Comparison of ENCODE assay signal across 13 cellular contexts in the genomic region with DNA sequence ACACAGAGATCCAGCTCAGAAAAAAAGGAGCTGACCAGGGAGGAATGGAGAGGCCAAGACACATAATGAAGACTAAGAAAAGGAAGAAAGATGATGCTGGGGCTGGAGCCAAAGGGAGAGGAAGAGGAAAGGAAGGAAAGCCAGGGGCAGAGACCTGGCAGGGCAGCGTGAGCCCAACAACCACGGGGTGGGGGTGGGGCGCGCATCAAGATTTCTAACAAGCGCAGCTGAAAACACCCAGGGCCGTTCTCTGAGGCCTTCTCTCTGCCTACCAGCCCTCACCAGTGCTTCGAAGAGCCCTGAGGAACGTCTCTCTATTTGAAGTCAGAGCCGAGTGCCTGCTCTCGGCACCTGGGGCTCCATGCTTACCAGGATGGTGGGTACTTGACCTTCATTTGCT. TPM values are rescaled to one million over a fixed set of nuclear protein-coding genes. Genes with fewer than 3 reads are reported as not detected.
A peak's percentile ranks its signal among the peaks of the same experiment; 100 is the strongest.
DNase-seq lines count a peak whose midpoint lies in the region; ATAC-seq lines count a peak whose summit lies in the region.
"Had no signal": no experiment of that assay in that cellular context is flagged by ENCODE, and none has a peak within 500 bp of the region (broad histone marks: within the 10 kb centered on the region; RNA-seq: fewer than 3 reads in every experiment).

No MANE protein-coding gene starts in this region.

- no peak overlapping the region for H3K4me3 Mint-ChIP-seq in activated T-helper 17 cell treated with anti-CD3 and anti-CD28 coated beads, Interleukin-2, amount 50 U/mL, for 72 hours
- H3K4me3 Mint-ChIP-seq in naive B cell, result peak overlapping the region in 5 of 8 donors; percentile 18 to 82 (median 48)

- H3K9me3 Mint-ChIP-seq in activated naive CD4-positive, alpha-beta T cell treated with anti-CD3 and anti-CD28 coated beads, Interleukin-2, amount 50 U/mL, for 72 hours, result no peaks in the 10 kb centered on the region
- no peaks in the 10 kb centered on the region for H3K9me3 Mint-ChIP-seq in activated T-helper 17 cell treated with anti-CD3 and anti-CD28 coated beads, Interleukin-2, amount 50 U/mL, for 72 hours
- H3K9me3 Mint-ChIP-seq in naive B cell, result no peaks in the 10 kb centered on the region

- H3K27me3 Mint-ChIP-seq in activated T-helper 17 cell treated with anti-CD3 and anti-CD28 coated beads, Interleukin-2, amount 50 U/mL, for 72 hours, result no peaks in the 10 kb centered on the region
- peaks cover 4 to 10% (median 4%) of the 10 kb centered on the region in 3 donors for H3K27me3 Mint-ChIP-seq in naive B cell

- H3K36me3 Mint-ChIP-seq in activated naive CD4-positive, alpha-beta T cell treated with anti-CD3 and anti-CD28 coated beads, Interleukin-2, amount 50 U/mL, for 72 hours, result no peaks in the 10 kb centered on the region
- no peaks in the 10 kb centered on the region for H3K36me3 Mint-ChIP-seq in activated T-helper 17 cell treated with anti-CD3 and anti-CD28 coated beads, Interleukin-2, amount 50 U/mL, for 72 hours (ENCODE audit: low read depth)
- H3K36me3 Mint-ChIP-seq in naive B cell, result peaks cover under 1 to 4% of the 10 kb centered on the region in 2 donors

- no peak for DNase-seq in activated naive CD4-positive, alpha-beta T cell treated with anti-CD3 and anti-CD28 coated beads, Interleukin-2, amount 50 U/mL, for 72 hours (ENCODE audit: low spot score in 2 of 2)
- DNase-seq in activated naive CD4-positive, alpha-beta T cell treated with anti-CD3 and anti-CD28 coated beads, Interleukin-2, amount 50 U/mL, for 16 hours, result no peak
- DNase-seq in naive B cell (no peak), NCI-H2029 treated with DMSO at 0.1 percent for 48 hours (lab: John Stamatoyannopoulos, UW) (no peak), NCI-H2171 (lab: John Stamatoyannopoulos, UW) (no peak)
- DNase-seq: CD4-positive, alpha-beta memory T cell; DMS79 treated with DMSO at 0.1 percent for 48 hours; NCI-H1436 treated with DMSO at 0.1 percent for 48 hours; NCI-H2107; NCI-H774; Peyer's patch had no signal

- H3K27ac Mint-ChIP-seq in activated naive CD4-positive, alpha-beta T cell treated with anti-CD3 and anti-CD28 coated beads, Interleukin-2, amount 50 U/mL, for 72 hours, result peak overlapping the region; percentile 58 to 63
- peak overlapping the region; percentile 31 for H3K27ac Mint-ChIP-seq in activated T-helper 17 cell treated with anti-CD3 and anti-CD28 coated beads, Interleukin-2, amount 50 U/mL, for 72 hours
- H3K27ac Mint-ChIP-seq in naive B cell, result peak overlapping the region in 1 of 6 donors; percentile 15

- peaks cover 23% of the 10 kb centered on the region for H3K4me1 Mint-ChIP-seq in activated T-helper 17 cell treated with anti-CD3 and anti-CD28 coated beads, Interleukin-2, amount 50 U/mL, for 72 hours
- H3K4me1 Mint-ChIP-seq in naive B cell, result peaks cover 27 to 32% (median 30%) of the 10 kb centered on the region in 3 donors

- no peak for ATAC-seq in activated naive CD4-positive, alpha-beta T cell treated with anti-CD3 and anti-CD28 coated beads, Interleukin-2, amount 50 U/mL, for 72 hours
- no peak for ATAC-seq in activated T-helper 17 cell treated with anti-CD3 and anti-CD28 coated beads, Interleukin-2, amount 50 U/mL, for 72 hours (replicated peaks)
- no peak for ATAC-seq in naive B cell (ENCODE audit: low read depth in 2 of 2)
- ATAC-seq in HG02642 (IDR thresholded peaks at IDR 0.05; ENCODE audit: poor library complexity, unreplicated experiment), result no peak

RNA-seq across cellular contexts. Expression of a gene that starts 23.6 kb away (rescaled TPM):
- total RNA-seq in activated naive CD4-positive, alpha-beta T cell treated with anti-CD3 and anti-CD28 coated beads, Interleukin-2, amount 50 U/mL, for 72 hours, result 10 to 100 TPM; 34.2 to 39.6 TPM
- 10 to 100 TPM; 33.1 to 95.9 TPM for total RNA-seq in activated T-helper 17 cell treated with anti-CD3 and anti-CD28 coated beads, Interleukin-2, amount 50 U/mL, for 72 hours
- 10 to 100 TPM; 16.5 to 96.9 (median 24.0) TPM for polyA plus RNA-seq in naive B cell (ENCODE audit: low read depth in 6 of 6)
